Comparison of ENCODE assay signal across 8 cellular contexts in the genomic region with DNA sequence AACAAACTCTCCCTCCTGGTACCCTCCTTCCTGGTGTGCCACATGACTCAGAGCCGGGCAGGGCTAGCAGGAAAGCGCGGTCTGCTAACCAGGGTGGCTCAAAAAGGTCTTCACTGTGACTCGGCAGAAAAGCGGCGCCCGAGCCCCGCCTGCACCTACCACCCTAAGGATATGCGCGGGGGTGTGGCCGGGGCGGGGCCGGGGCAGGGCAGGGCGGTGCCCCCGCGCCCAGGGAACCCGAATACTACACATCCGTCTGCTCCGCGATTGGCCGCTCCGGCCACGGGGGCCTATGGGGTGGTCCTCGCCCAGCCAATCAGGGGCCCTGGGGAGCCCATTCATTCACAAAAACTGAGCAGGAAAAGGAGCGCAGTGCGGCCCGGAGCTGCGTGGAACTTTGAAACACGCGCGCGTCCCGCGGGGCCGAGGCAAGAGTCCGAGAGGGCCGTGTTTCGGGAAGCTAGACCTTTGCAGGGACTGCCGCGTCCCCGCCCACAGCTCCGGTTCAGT. TPM values are rescaled to one million over a fixed set of nuclear protein-coding genes. Genes with fewer than 3 reads are reported as not detected.
DNase-seq lines count a peak whose midpoint lies in the region; ATAC-seq and TF ChIP-seq lines count a peak whose summit lies in the region.

No MANE protein-coding gene starts in this region.

- H3K27ac ChIP-seq in C4-2B (peak overlapping the region; percentile 69), right lobe of liver (no peak overlapping the region)

- H3K36me3 Mint-ChIP-seq in activated CD4-positive, alpha-beta T cell treated with anti-CD3 and anti-CD28 coated beads, Interleukin-2, amount 10 ng/mL, durations not matched to agents 24 days and 14 days (ENCODE audit: low read depth) = peaks cover 38% of the 10 kb centered on the region

- peaks cover 0 to 19% (median 6%) of the 10 kb centered on the region in 4 donors for H3K4me1 ChIP-seq in right lobe of liver

- H3K36me3 ChIP-seq in right lobe of liver = no peaks in the 10 kb centered on the region

- H3K9me3 Mint-ChIP-seq in activated CD4-positive, alpha-beta T cell treated with anti-CD3 and anti-CD28 coated beads, Interleukin-2, amount 10 ng/mL, durations not matched to agents 24 days and 14 days = no peaks in the 10 kb centered on the region

- WGBS in right lobe of liver (ENCODE audit: insufficient coverage, low coverage, low lambda C conversion rate, missing lambda C conversion rate) = 0% methylated on average over 3 of the region's 42 CpGs

- H3K9me3 ChIP-seq in right lobe of liver = no peaks in the 10 kb centered on the region

- ATAC-seq in GM19328 (IDR thresholded peaks at IDR 0.05; ENCODE audit: unreplicated experiment) (peak; percentile 87), HG03460 (IDR thresholded peaks at IDR 0.05; ENCODE audit: unreplicated experiment) (peak; percentile 80), right lobe of liver (peak; percentile 75 to 82 (median 78))

- H3K27me3 Mint-ChIP-seq in activated CD4-positive, alpha-beta T cell treated with anti-CD3 and anti-CD28 coated beads, Interleukin-2, amount 10 ng/mL, durations not matched to agents 24 days and 14 days = no peaks in the 10 kb centered on the region

- DNase-seq in NCI-H526 (lab: John Stamatoyannopoulos, UW) (peak; percentile 82 to 95), dermis microvascular lymphatic vessel endothelial cell (ENCODE audit: low read depth in 2 of 2) (peak; percentile 30 to 87), right lobe of liver (peak; percentile 61 to 82 (median 80))
- peak; percentile 98 for DNase-seq in activated CD4-positive, alpha-beta T cell treated with anti-CD3 and anti-CD28 coated beads, Interleukin-2, amount 10 ng/mL, durations not matched to agents 24 days and 14 days
- peak; percentile 95 for DNase-seq in stimulated activated CD4-positive, alpha-beta T cell treated with anti-CD3 and anti-CD28 coated beads, Interleukin-4, amount 100 ng/mL, for 1 hour

- TF ChIP-seq POLR2A in right lobe of liver (IDR thresholded peaks at IDR 0.05) = no peak

- no peak for TF ChIP-seq CTCF in C4-2B (conservative IDR thresholded peaks at IDR 0.05)
- no peak for TF ChIP-seq CTCF in right lobe of liver (IDR thresholded peaks at IDR 0.05)

- peaks cover 40% of the 10 kb centered on the region for H3K4me1 Mint-ChIP-seq in activated CD4-positive, alpha-beta T cell treated with anti-CD3 and anti-CD28 coated beads, Interleukin-2, amount 10 ng/mL, durations not matched to agents 24 days and 14 days

- peaks cover 0 to 8% of the 10 kb centered on the region in 2 donors for H3K27me3 ChIP-seq in right lobe of liver

- peak overlapping the region; percentile 97 for H3K27ac Mint-ChIP-seq in activated CD4-positive, alpha-beta T cell treated with anti-CD3 and anti-CD28 coated beads, Interleukin-2, amount 10 ng/mL, durations not matched to agents 24 days and 14 days

- peak overlapping the region; percentile 99 for H3K4me3 Mint-ChIP-seq in activated CD4-positive, alpha-beta T cell treated with anti-CD3 and anti-CD28 coated beads, Interleukin-2, amount 10 ng/mL, durations not matched to agents 24 days and 14 days

- intact Hi-C loops in activated CD4-positive, alpha-beta T cell treated with anti-CD3 and anti-CD28 coated beads, Interleukin-2, amount 10 ng/mL, durations not matched to agents 24 days and 14 days (cut with micrococcal nuclease) = loop anchor here (1.0 to 5.0 kb wide), 10 partner anchors 32 to 1709 kb away; a partner anchor contains a TSS
- intact Hi-C loops in right lobe of liver (cut with DNase I) = no loop called here

- peak overlapping the region; percentile 50 to 57 (median 55) for H3K4me3 ChIP-seq in right lobe of liver

RNA-seq across cellular contexts. Expression of a gene that starts 1.7 kb away (rescaled TPM):
- total RNA-seq in activated CD4-positive, alpha-beta T cell treated with anti-CD3 and anti-CD28 coated beads, Interleukin-2, amount 10 ng/mL, durations not matched to agents 24 days and 14 days = 76.8 and 81.6 TPM in 2 replicates
- total RNA-seq in dermis microvascular lymphatic vessel endothelial cell = 9.1 and 21.8 TPM in 2 replicates
- total RNA-seq in right lobe of liver = 1 to 10 TPM in 2 of 6 experiments, under 1 TPM in 4; 0.21 to 1.2 (median 0.56) TPM
